8 cellular contexts compared by ENCODE assay signal in genomic region chr14:23300687-23301223, GRCh38. TPM values are rescaled to one million over a fixed set of nuclear protein-coding genes. Genes with fewer than 3 reads are reported as not detected.
DNase-seq lines count a peak whose midpoint lies in the region; ATAC-seq and TF ChIP-seq lines count a peak whose summit lies in the region.

No MANE protein-coding gene starts in this region.

- peak overlapping the region; percentile 83 for H4K12ac ChIP-seq in trophoblast cell (ENCODE audit: low read depth, low read length)

- H3K9me3 Mint-ChIP-seq in CD8-positive, alpha-beta memory T cell: no peaks in the 10 kb centered on the region
- H3K9me3 Mint-ChIP-seq in IgD-negative memory B cell: no peaks in the 10 kb centered on the region
- H3K9me3 Mint-ChIP-seq in activated naive CD4-positive, alpha-beta T cell treated with anti-CD3 and anti-CD28 coated beads, Interleukin-2, amount 10 ng/mL, durations not matched to agents 7 days and 5 days: no peaks in the 10 kb centered on the region

- peak overlapping the region; percentile 65 for H4K91ac ChIP-seq in trophoblast cell (ENCODE audit: low read depth, low read length)

- WGBS in trophoblast cell (ENCODE audit: extremely low coverage, insufficient coverage, insufficient read length): no CpG with 5 or more reads among the region's 13 CpGs

- H3K36me3 Mint-ChIP-seq in CD8-positive, alpha-beta memory T cell: peaks cover 0 to 24% (median 0%) of the 10 kb centered on the region in 3 donors
- no peaks in the 10 kb centered on the region for H3K36me3 Mint-ChIP-seq in IgD-negative memory B cell
- H3K36me3 Mint-ChIP-seq in activated naive CD4-positive, alpha-beta T cell treated with anti-CD3 and anti-CD28 coated beads, Interleukin-2, amount 10 ng/mL, durations not matched to agents 7 days and 5 days: peaks cover 24% of the 10 kb centered on the region

- H3K4me3 ChIP-seq in CD8-positive, alpha-beta memory T cell (ENCODE audit: low read length): peak overlapping the region; percentile 79
- peak overlapping the region; percentile 54 for H3K4me3 ChIP-seq in cardiac muscle cell
- H3K4me3 ChIP-seq in trophoblast cell (ENCODE audit: low read depth, low read length): peak overlapping the region; percentile 39

- no peak overlapping the region for H3K23ac ChIP-seq in trophoblast cell (ENCODE audit: low read length)

- peaks cover 21% of the 10 kb centered on the region for H3K4me1 ChIP-seq in CD8-positive, alpha-beta memory T cell (ENCODE audit: insufficient read depth, low read length)
- peaks cover 18% of the 10 kb centered on the region for H3K4me1 ChIP-seq in cardiac muscle cell (ENCODE audit: low read depth)
- H3K4me1 ChIP-seq in trophoblast cell (ENCODE audit: control insufficient read depth in 1 of 2, insufficient read depth in 2 of 2, low read length in 2 of 2): peaks cover 0 to 8% of the 10 kb centered on the region in 2 experiments

- peaks cover 5% of the 10 kb centered on the region for H3K36me3 ChIP-seq in CD8-positive, alpha-beta memory T cell (ENCODE audit: insufficient read depth, low read length)
- peaks cover 16% of the 10 kb centered on the region for H3K36me3 ChIP-seq in cardiac muscle cell
- H3K36me3 ChIP-seq in trophoblast cell (ENCODE audit: control insufficient read depth in 1 of 2, insufficient read depth in 2 of 2, low read length in 2 of 2): peaks cover 0 to 2% of the 10 kb centered on the region in 2 experiments

- peak overlapping the region; percentile 28 for H2BK120ac ChIP-seq in trophoblast cell (ENCODE audit: insufficient read depth, low read length, poor library complexity)

- POLR2A ChIA-PET in CD8-positive, alpha-beta memory T cell (lab: Charles Lee): interaction anchor here (0.6 to 5.4 kb wide), 7 partner anchors 13 to 1863 kb away, joined by 3 to 146 read pairs (median 10); partner anchors contain the start of genes ACIN1, C14orf119, HOMEZ and OXA1L

- H4K8ac ChIP-seq in trophoblast cell (ENCODE audit: low read depth, low read length): peak overlapping the region; percentile 80

- peaks cover 17 to 30% (median 28%) of the 10 kb centered on the region in 3 donors for H3K4me1 Mint-ChIP-seq in CD8-positive, alpha-beta memory T cell
- peaks cover 9 to 12% (median 12%) of the 10 kb centered on the region in 3 donors for H3K4me1 Mint-ChIP-seq in IgD-negative memory B cell
- peaks cover 35% of the 10 kb centered on the region for H3K4me1 Mint-ChIP-seq in activated naive CD4-positive, alpha-beta T cell treated with anti-CD3 and anti-CD28 coated beads, Interleukin-2, amount 10 ng/mL, durations not matched to agents 7 days and 5 days

- peak overlapping the region; percentile 61 for H3K4me2 ChIP-seq in trophoblast cell (ENCODE audit: low read length)

- no peak for DNase-seq in CD8-positive, alpha-beta memory T cell
- peak; percentile 46 for DNase-seq in activated naive CD4-positive, alpha-beta T cell treated with anti-CD3 and anti-CD28 coated beads, Interleukin-2, amount 10 ng/mL, durations not matched to agents 7 days and 5 days
- peak; percentile 41 to 72 for DNase-seq in cardiac muscle cell (ENCODE audit: low read depth in 1 of 2, low spot score in 1 of 2)
- DNase-seq in trophoblast cell: peak; percentile 38 to 47
- DNase-seq in GOT3 (lab: John Stamatoyannopoulos, UW): no peak

- H3K27ac ChIP-seq in CD8-positive, alpha-beta memory T cell (ENCODE audit: low read depth, low read length): peak overlapping the region; percentile 96
- H3K27ac ChIP-seq in cardiac muscle cell (peak overlapping the region; percentile 98), trophoblast cell (ENCODE audit: low read depth, low read length) (peak overlapping the region; percentile 35)

- peak overlapping the region; percentile 40 for H3K4ac ChIP-seq in trophoblast cell (ENCODE audit: low read depth, low read length)

- H3K4me3 Mint-ChIP-seq in CD8-positive, alpha-beta memory T cell: peak overlapping the region; percentile 83 to 98 (median 91)
- H3K4me3 Mint-ChIP-seq in IgD-negative memory B cell: peak overlapping the region; percentile 92 to 99 (median 98)
- H3K4me3 Mint-ChIP-seq in activated naive CD4-positive, alpha-beta T cell treated with anti-CD3 and anti-CD28 coated beads, Interleukin-2, amount 10 ng/mL, durations not matched to agents 7 days and 5 days: peak overlapping the region; percentile 97

- CTCF ChIA-PET in CD8-positive, alpha-beta memory T cell (lab: Charles Lee): interaction anchor here (0.7 to 4.3 kb wide), 12 partner anchors 8 to 205 kb away, joined by 3 to 52 read pairs (median 5); partner anchors contain the start of genes ACIN1, C14orf119, HOMEZ and PABPN1
- CTCF ChIA-PET in activated naive CD4-positive, alpha-beta T cell treated with anti-CD3 and anti-CD28 coated beads, Interleukin-2, amount 10 ng/mL, durations not matched to agents 7 days and 5 days (lab: Charles Lee): interaction anchor here (0.7 to 3.5 kb wide), 15 partner anchors 8 to 233 kb away, joined by 3 to 32 read pairs (median 4); partner anchors contain the start of genes ACIN1, HOMEZ and PABPN1

- no peaks in the 10 kb centered on the region for H3K27me3 ChIP-seq in CD8-positive, alpha-beta memory T cell (ENCODE audit: insufficient read depth, low read length, poor library complexity, severe bottlenecking)
- H3K27me3 ChIP-seq in cardiac muscle cell (no peaks in the 10 kb centered on the region), trophoblast cell (ENCODE audit: insufficient read depth, low read length) (no peaks in the 10 kb centered on the region)

- peak overlapping the region; percentile 67 for H2BK12ac ChIP-seq in trophoblast cell (ENCODE audit: low read length)

- H3K14ac ChIP-seq in trophoblast cell (ENCODE audit: low read length): peak overlapping the region; percentile 67

- ATAC-seq in HG03565 (IDR thresholded peaks at IDR 0.05; ENCODE audit: unreplicated experiment): no peak
- no peak for ATAC-seq in HG02884 (IDR thresholded peaks at IDR 0.05; ENCODE audit: unreplicated experiment)

- no peaks in the 10 kb centered on the region for H3K9me3 ChIP-seq in CD8-positive, alpha-beta memory T cell (ENCODE audit: low read length)
- H3K9me3 ChIP-seq in cardiac muscle cell (ENCODE audit: low read depth) (no peaks in the 10 kb centered on the region), trophoblast cell (ENCODE audit: insufficient read depth, low read depth, low read length) (no peaks in the 10 kb centered on the region)

- H3K9ac ChIP-seq in trophoblast cell (ENCODE audit: low read length): peak overlapping the region; percentile 59

- no peak for TF ChIP-seq CTCF in cardiac muscle cell (IDR thresholded peaks at IDR 0.05; ENCODE audit: low read depth, low read length)

- peak overlapping the region; percentile 67 for H2AK5ac ChIP-seq in trophoblast cell (ENCODE audit: low read length)

- peaks cover 9% of the 10 kb centered on the region for H3K79me2 ChIP-seq in trophoblast cell (ENCODE audit: control insufficient read depth, insufficient read depth, low read length, poor library complexity)

- H3K18ac ChIP-seq in trophoblast cell (ENCODE audit: low read length): peak overlapping the region; percentile 74

- H3K27ac Mint-ChIP-seq in CD8-positive, alpha-beta memory T cell: peak overlapping the region; percentile 91 to 99 (median 96)
- peak overlapping the region; percentile 95 to 98 (median 97) for H3K27ac Mint-ChIP-seq in IgD-negative memory B cell
- peak overlapping the region; percentile 96 for H3K27ac Mint-ChIP-seq in activated naive CD4-positive, alpha-beta T cell treated with anti-CD3 and anti-CD28 coated beads, Interleukin-2, amount 10 ng/mL, durations not matched to agents 7 days and 5 days

- peaks cover 6% of the 10 kb centered on the region in 2 donors for H3K27me3 Mint-ChIP-seq in CD8-positive, alpha-beta memory T cell
- no peaks in the 10 kb centered on the region for H3K27me3 Mint-ChIP-seq in IgD-negative memory B cell
- peaks cover 20% of the 10 kb centered on the region for H3K27me3 Mint-ChIP-seq in activated naive CD4-positive, alpha-beta T cell treated with anti-CD3 and anti-CD28 coated beads, Interleukin-2, amount 10 ng/mL, durations not matched to agents 7 days and 5 days

- peaks cover 14% of the 10 kb centered on the region for H3K79me1 ChIP-seq in trophoblast cell (ENCODE audit: low read length)

- H2BK5ac ChIP-seq in trophoblast cell (ENCODE audit: low read depth, low read length, poor library complexity): peak overlapping the region; percentile 50

- peak overlapping the region; percentile 32 for H2AFZ ChIP-seq in trophoblast cell (ENCODE audit: insufficient read depth, low read length, poor library complexity)

RNA-seq across cellular contexts. Expression of gene PPP1R3E, which starts 1.9 kb away (rescaled TPM):
- total RNA-seq in CD8-positive, alpha-beta memory T cell: 10 to 100 TPM; 16.2 to 18.2 TPM
- 2.0 TPM for polyA plus RNA-seq in CD8-positive, alpha-beta memory T cell
- polyA plus RNA-seq in IgD-negative memory B cell (2.3 TPM), cardiac muscle cell (14.2 and 17.9 TPM in 2 replicates)
- total RNA-seq in cardiac muscle cell: 15.5 and 16.9 TPM in 2 replicates
- 3.7 and 3.8 TPM in 2 replicates for polyA plus RNA-seq in trophoblast cell (2013)

RNA-seq across cellular contexts. Expression of gene BCL2L2, which starts 5.9 kb away (rescaled TPM):
- total RNA-seq in CD8-positive, alpha-beta memory T cell: 1 to 10 TPM in 1 of 2 experiments, under 1 TPM in 1; 0.86 to 1.0 TPM
- 0.29 TPM for polyA plus RNA-seq in CD8-positive, alpha-beta memory T cell
- polyA plus RNA-seq in IgD-negative memory B cell (0.65 TPM), cardiac muscle cell (5.8 and 7.4 TPM in 2 replicates)
- total RNA-seq in cardiac muscle cell: 28.6 and 40.7 TPM in 2 replicates
- 11.3 and 11.5 TPM in 2 replicates for polyA plus RNA-seq in trophoblast cell (2013)

RNA-seq across cellular contexts. Expression of gene HOMEZ, which starts 14.8 kb away (rescaled TPM):
- 10 to 100 TPM; 12.8 to 13.4 TPM for total RNA-seq in CD8-positive, alpha-beta memory T cell
- polyA plus RNA-seq in CD8-positive, alpha-beta memory T cell: 4.9 TPM
- 5.6 TPM for polyA plus RNA-seq in IgD-negative memory B cell
- 12.3 and 13.6 TPM in 2 replicates for total RNA-seq in cardiac muscle cell
- polyA plus RNA-seq in cardiac muscle cell: 20.8 and 26.5 TPM in 2 replicates
- 15.2 and 16.7 TPM in 2 replicates for polyA plus RNA-seq in trophoblast cell (2013)

RNA-seq across cellular contexts. Expression of gene PABPN1, which starts 20.5 kb away (rescaled TPM):
- total RNA-seq in CD8-positive, alpha-beta memory T cell: 100 to 1,000 TPM; 308 TPM
- polyA plus RNA-seq in CD8-positive, alpha-beta memory T cell: 125 TPM
- polyA plus RNA-seq in IgD-negative memory B cell (127 TPM), cardiac muscle cell (502 and 534 TPM in 2 replicates)
- 184 and 194 TPM in 2 replicates for total RNA-seq in cardiac muscle cell
- polyA plus RNA-seq in trophoblast cell (2013): 159 and 161 TPM in 2 replicates

RNA-seq across cellular contexts. Expression of gene SLC22A17, which starts 51.9 kb away (rescaled TPM):
- total RNA-seq in CD8-positive, alpha-beta memory T cell: 1 to 10 TPM; 2.6 to 2.8 TPM
- 1.6 TPM for polyA plus RNA-seq in CD8-positive, alpha-beta memory T cell
- 0.49 TPM for polyA plus RNA-seq in IgD-negative memory B cell
- 66.6 and 74.0 TPM in 2 replicates for total RNA-seq in cardiac muscle cell
- 43.8 and 55.1 TPM in 2 replicates for polyA plus RNA-seq in cardiac muscle cell
- 32.8 and 34.6 TPM in 2 replicates for polyA plus RNA-seq in trophoblast cell (2013)

Comparison
In these comparisons a context has a peak if more than half of its experiments do, and no peak if none do; other contexts are left out.
1. DNase-seq: peak in activated naive CD4-positive, alpha-beta T cell treated with anti-CD3 and anti-CD28 coated beads, Interleukin-2, amount 10 ng/mL, durations not matched to agents 7 days and 5 days (single experiment), cardiac muscle cell (2 of 2) and trophoblast cell (2 of 2); none in CD8-positive, alpha-beta memory T cell (0 of 5) and GOT3 (single experiment).
2. H3K27ac ChIP-seq: peak in every context shown above with its lines; median percentile 98 in cardiac muscle cell; 96 in CD8-positive, alpha-beta memory T cell; 35 in trophoblast cell.
3. Peak in every context shown above with its lines, with median percentiles within 50 percentile points of each other: H3K4me3 ChIP-seq, H3K27ac Mint-ChIP-seq and H3K4me3 Mint-ChIP-seq.